8 cellular contexts compared by ENCODE assay signal in genomic region chr1:235011064-235011598, GRCh38.
DNase-seq lines count a peak whose midpoint lies in the region; ATAC-seq and TF ChIP-seq lines count a peak whose summit lies in the region.

No MANE protein-coding gene starts in this region.

- ATAC-seq in sciatic nerve (no peak), body of pancreas (no peak), HG03280 (IDR thresholded peaks at IDR 0.05; ENCODE audit: unreplicated experiment) (no peak), HG03045 (IDR thresholded peaks at IDR 0.05; ENCODE audit: unreplicated experiment) (no peak)

- peaks cover 67% of the 10 kb centered on the region for H3K4me1 ChIP-seq in BLaER1
- peaks cover 91% of the 10 kb centered on the region for H3K4me1 ChIP-seq in OCI-LY3 (ENCODE audit: low read length)
- H3K4me1 ChIP-seq in body of pancreas = no peaks in the 10 kb centered on the region

- TF ChIP-seq POLR2A in body of pancreas (IDR thresholded peaks at IDR 0.05) = no peak

- intact Hi-C loops in sciatic nerve (cut with DNase I) = no loop called here
- intact Hi-C loops in body of pancreas (cut with DNase I) = no loop called here

- H3K27ac ChIP-seq in BLaER1 = peak overlapping the region; percentile 77
- peak overlapping the region; percentile 96 for H3K27ac ChIP-seq in OCI-LY3 (ENCODE audit: low read length)
- H3K27ac ChIP-seq in body of pancreas = no peak overlapping the region

- no peak overlapping the region for H2AFZ ChIP-seq in OCI-LY3 (ENCODE audit: low read depth, low read length)

- DNase-seq in activated naive CD4-positive, alpha-beta T cell treated with Interleukin-2 at 50 U/mL for 16 hours = peak; percentile 68
- DNase-seq in sciatic nerve (ENCODE audit: low spot score) = peak; percentile 53
- DNase-seq in NCI-H2081 (lab: John Stamatoyannopoulos, UW) = no peak
- DNase-seq in body of pancreas = no peak

- H3K9ac ChIP-seq in BLaER1 (peak overlapping the region; percentile 54), OCI-LY3 (ENCODE audit: low read length) (peak overlapping the region; percentile 80)

- H3K79me2 ChIP-seq in OCI-LY3 (ENCODE audit: low read length) = no peaks in the 10 kb centered on the region

- H3K36me3 ChIP-seq in BLaER1 (no peaks in the 10 kb centered on the region), OCI-LY3 (replicated peaks; ENCODE audit: low read depth, low read length) (peaks cover 11% of the 10 kb centered on the region), body of pancreas (replicated peaks in 1 of 2; ENCODE audit: insufficient read depth in 1 of 2, low read depth in 2 of 2) (no peaks in the 10 kb centered on the region)

- TF ChIP-seq CTCF in OCI-LY3 (IDR thresholded peaks at IDR 0.05; ENCODE audit: low read depth, low read length) (no peak), body of pancreas (IDR thresholded peaks at IDR 0.05) (no peak)

- H4K20me1 ChIP-seq in BLaER1 (no peaks in the 10 kb centered on the region), OCI-LY3 (ENCODE audit: insufficient read depth, low read length) (no peaks in the 10 kb centered on the region)

- H3K27me3 ChIP-seq in BLaER1 (no peaks in the 10 kb centered on the region), OCI-LY3 (ENCODE audit: low read depth, low read length) (no peaks in the 10 kb centered on the region), body of pancreas (no peaks in the 10 kb centered on the region)

- H3K4me3 ChIP-seq in BLaER1 (peak overlapping the region; percentile 37), OCI-LY3 (ENCODE audit: low read length) (peak overlapping the region; percentile 68), body of pancreas (no peak overlapping the region)

- H3K4me2 ChIP-seq in BLaER1 (peak overlapping the region; percentile 84), OCI-LY3 (ENCODE audit: low read length) (peak overlapping the region; percentile 91)

- WGBS in body of pancreas, 2 donors = 75 to 80% methylated on average over 7 of the region's 7 CpGs

- H3K9me3 ChIP-seq in BLaER1 (peaks cover 7% of the 10 kb centered on the region; the same call in 1 of the 2 replicates), OCI-LY3 (ENCODE audit: insufficient read depth, low read length) (peaks cover 7% of the 10 kb centered on the region; the same call in 1 of the 2 replicates), body of pancreas (no peaks in the 10 kb centered on the region)

Comparison
In these comparisons a context has a peak if more than half of its experiments do, and no peak if none do; other contexts are left out.
1. H3K27ac ChIP-seq: peak in BLaER1 (single experiment) and OCI-LY3 (single experiment); none in body of pancreas (0 of 4).
2. H3K4me3 ChIP-seq: peak in BLaER1 (single experiment) and OCI-LY3 (single experiment); none in body of pancreas (0 of 2).
3. DNase-seq: peak in activated naive CD4-positive, alpha-beta T cell treated with Interleukin-2 at 50 U/mL for 16 hours (single experiment) and sciatic nerve (single experiment); none in NCI-H2081 (0 of 2) and body of pancreas (0 of 4).